Comparison of ENCODE assay signal across 15 cellular contexts in genomic region chr11:112627588-112628045, GRCh38.
A peak's percentile ranks its signal among the peaks of the same experiment; 100 is the strongest.
DNase-seq lines count a peak whose midpoint lies in the region; ATAC-seq and TF ChIP-seq lines count a peak whose summit lies in the region.
"Had no signal": no experiment of that assay in that cellular context is flagged by ENCODE, and none has a peak within 500 bp of the region (broad histone marks: within the 10 kb centered on the region; RNA-seq: fewer than 3 reads in every experiment).

No MANE protein-coding gene starts in this region.

- H3K4me3 ChIP-seq in esophagus squamous epithelium: no peak overlapping the region
- no peak overlapping the region for H3K4me3 ChIP-seq in ascending aorta
- H3K4me3 ChIP-seq: MG63, tibial artery had no signal

- intact Hi-C loops in esophagus squamous epithelium (cut with DNase I): no loop called here
- intact Hi-C loops in ascending aorta (cut with DNase I): no loop called here

- H3K27me3 ChIP-seq in esophagus squamous epithelium (no peaks in the 10 kb centered on the region), ascending aorta (no peaks in the 10 kb centered on the region)
- H3K27me3 ChIP-seq: BE2C, MG63, tibial artery had no signal

- peaks cover 0 to 15% (median 0%) of the 10 kb centered on the region in 3 donors for H3K4me1 ChIP-seq in esophagus squamous epithelium
- no peaks in the 10 kb centered on the region for H3K4me1 ChIP-seq in ascending aorta
- H3K4me1 ChIP-seq: BE2C, tibial artery had no signal

- no peak for DNase-seq in esophagus squamous epithelium (lab: John Stamatoyannopoulos, UW)
- DNase-seq in NCI-H2171 (lab: John Stamatoyannopoulos, UW): no peak
- DNase-seq in HPDE6-E6E7 (ENCODE audit: extremely low spot score): no peak
- no peak for DNase-seq in ascending aorta (ENCODE audit: low spot score in 2 of 2)
- DNase-seq: BE2C, GF-D8, MG63, retina, Right ventricle myocardium superior, tibial artery had no signal

- no peaks in the 10 kb centered on the region for H3K36me3 ChIP-seq in esophagus squamous epithelium
- no peaks in the 10 kb centered on the region for H3K36me3 ChIP-seq in ascending aorta
- H3K36me3 ChIP-seq: BE2C, MG63, tibial artery had no signal

- H3K27ac ChIP-seq in esophagus squamous epithelium (no peak overlapping the region), ascending aorta (no peak overlapping the region)
- H3K27ac ChIP-seq: epithelial cell of prostate, tibial artery had no signal

- WGBS in esophagus squamous epithelium, 2 donors: 56 to 84% methylated on average over 1 to 2 of the region's 2 CpGs

- no peak for TF ChIP-seq POLR2A in esophagus squamous epithelium (IDR thresholded peaks at IDR 0.05)

- no peaks in the 10 kb centered on the region for H3K9me3 ChIP-seq in esophagus squamous epithelium
- H3K9me3 ChIP-seq in ascending aorta: no peaks in the 10 kb centered on the region
- H3K9me3 ChIP-seq: BE2C, MG63, tibial artery had no signal

- no peak for TF ChIP-seq CTCF in esophagus squamous epithelium (IDR thresholded peaks at IDR 0.05)
- TF ChIP-seq CTCF in ascending aorta (IDR thresholded peaks at IDR 0.05): no peak

- ATAC-seq in GM18499 (IDR thresholded peaks at IDR 0.05; ENCODE audit: insufficient read depth, unreplicated experiment) (peak; percentile 43), GM19395 (IDR thresholded peaks at IDR 0.05; ENCODE audit: unreplicated experiment) (peak; percentile 69), HG02798 (IDR thresholded peaks at IDR 0.05; ENCODE audit: poor library complexity, unreplicated experiment) (peak; percentile 75), HG03469 (IDR thresholded peaks at IDR 0.05; ENCODE audit: unreplicated experiment) (peak; percentile 69)
